In genomic region chr14:21106191-21106505, GRCh38 we compare ENCODE assay signal across 1 cellular context.
TF ChIP-seq lines count a peak whose summit lies in the region.

No MANE protein-coding gene starts in this region.

TF ChIP-seq in K562, 482 proteins besides CTCF, POLR2A, EP300 and RAD21:
- TF ChIP-seq SMC3 (conservative IDR thresholded peaks at IDR 0.05; ENCODE audit: insufficient read depth, low read depth, low read length): no peak
- TF ChIP-seq NCOA1 (IDR thresholded peaks at IDR 0.05; ENCODE audit: low read depth): no peak
- TF ChIP-seq ZNF174 (CRISPR knock-in tag; IDR thresholded peaks at IDR 0.05): no peak
- TF ChIP-seq ZNF449 (CRISPR knock-in tag; IDR thresholded peaks at IDR 0.05): no peak
- no peak for TF ChIP-seq POLR2AphosphoS5 (IDR thresholded peaks at IDR 0.05; ENCODE audit: control insufficient read depth, insufficient read depth, low read depth, low read length)
- no peak for TF ChIP-seq CBFA2T3 (IDR thresholded peaks at IDR 0.05)
- no peak for TF ChIP-seq HNRNPL (IDR thresholded peaks at IDR 0.05; ENCODE audit: low read depth, low read length)
- no peak for TF ChIP-seq TRIM24 (IDR thresholded peaks at IDR 0.05)
- no peak for TF ChIP-seq NR3C1 (CRISPR knock-in tag; IDR thresholded peaks at IDR 0.05)
- TF ChIP-seq ZNF764 (CRISPR knock-in tag; IDR thresholded peaks at IDR 0.05; ENCODE audit: low read depth): no peak
- no peak for TF ChIP-seq ELF4 (CRISPR knock-in tag; IDR thresholded peaks at IDR 0.05)
- TF ChIP-seq TSHZ1 (CRISPR knock-in tag; IDR thresholded peaks at IDR 0.05): no peak
- no peak for TF ChIP-seq FOXK1 (CRISPR knock-in tag; IDR thresholded peaks at IDR 0.05; ENCODE audit: borderline replicate concordance)
- no peak for TF ChIP-seq E2F3 (CRISPR knock-in tag; IDR thresholded peaks at IDR 0.05)
- no peak for TF ChIP-seq KHSRP (IDR thresholded peaks at IDR 0.05)
TF ChIP-seq in K562: peak in this region for 0.
